27 cellular contexts compared by ENCODE assay signal in the genomic region with DNA sequence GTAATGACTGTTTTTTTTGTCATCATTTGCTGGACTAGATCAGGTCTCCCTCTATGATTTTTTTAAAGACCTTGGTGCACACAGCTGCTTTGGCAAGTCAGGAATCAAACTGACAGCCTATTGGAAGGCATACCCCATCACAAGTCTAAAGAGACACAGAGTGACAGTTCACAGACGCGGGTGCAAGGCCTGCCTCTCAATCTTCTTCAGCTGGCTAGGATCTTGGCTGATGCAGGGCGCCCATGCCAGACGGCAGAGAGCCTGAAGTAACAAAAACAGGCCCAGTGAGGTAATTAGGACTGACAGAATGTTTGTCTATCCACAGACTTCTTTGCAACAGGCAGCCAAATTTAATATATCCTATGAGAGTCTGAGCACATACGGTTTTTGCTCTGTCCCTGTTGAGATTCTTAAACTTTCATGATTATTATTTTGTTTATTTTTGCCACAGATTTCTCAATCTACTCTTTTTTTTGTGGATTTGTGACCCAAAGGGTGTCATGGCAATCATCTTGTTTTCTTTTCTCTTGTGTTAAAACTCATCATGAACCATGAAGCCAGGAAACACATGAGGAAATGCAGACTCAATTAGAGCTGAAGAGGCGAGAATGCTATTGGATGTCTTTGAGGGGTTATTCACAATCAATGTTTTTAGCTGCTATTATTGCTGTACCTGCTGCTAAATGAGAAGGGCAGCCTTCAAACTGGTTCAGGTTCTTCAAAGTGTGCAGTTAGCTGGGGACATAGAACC.
A peak's percentile ranks its signal among the peaks of the same experiment; 100 is the strongest.
DNase-seq lines count a peak whose midpoint lies in the region; ATAC-seq and TF ChIP-seq lines count a peak whose summit lies in the region.
"Had no signal": no experiment of that assay in that cellular context is flagged by ENCODE, and none has a peak within 500 bp of the region (broad histone marks: within the 10 kb centered on the region; RNA-seq: fewer than 3 reads in every experiment).

No MANE protein-coding gene starts in this region.

- H3K36me3 ChIP-seq in SK-N-SH (replicated peaks in 1 of 2; ENCODE audit: control insufficient read depth in 1 of 2, insufficient read depth in 2 of 2, low read length in 1 of 2) (no peaks in the 10 kb centered on the region), sigmoid colon (no peaks in the 10 kb centered on the region), mucosa of descending colon (ENCODE audit: low read depth) (no peaks in the 10 kb centered on the region)
- H3K36me3 ChIP-seq: brain microvascular endothelial cell, esophagus squamous epithelium had no signal

- CTCF ChIA-PET in SK-N-SH (lab: Yijun Ruan, JAX): interaction anchor here (1.1 to 1.3 kb wide), 2 partner anchors 10 to 11 kb away, joined by 3 read pairs; no protein-coding TSS in a partner anchor

- H3K9me2 ChIP-seq in SK-N-SH: no peaks in the 10 kb centered on the region

- H3K79me2 ChIP-seq in SK-N-SH (ENCODE audit: insufficient read depth): no peaks in the 10 kb centered on the region

- TF ChIP-seq EP300 in SK-N-SH (IDR thresholded peaks at IDR 0.05; ENCODE audit: borderline replicate concordance in 1 of 2, low read depth in 1 of 2, low read length in 1 of 2): peak; percentile 7 to 41; a peak in 2 of 4 replicates
- no peak for TF ChIP-seq EP300 in sigmoid colon (IDR thresholded peaks at IDR 0.05)

- H3K4me1 ChIP-seq in SK-N-SH (ENCODE audit: control insufficient read depth in 1 of 2, insufficient read depth in 2 of 2, low read depth in 1 of 2, low read length in 1 of 2): peaks cover 0 to 13% of the 10 kb centered on the region in 2 experiments; a peak in 2 of 4 replicates
- peaks cover 0 to 10% (median 0%) of the 10 kb centered on the region in 4 donors for H3K4me1 ChIP-seq in sigmoid colon
- no peaks in the 10 kb centered on the region for H3K4me1 ChIP-seq in mucosa of descending colon (ENCODE audit: low read depth)
- H3K4me1 ChIP-seq: esophagus squamous epithelium had no signal

- intact Hi-C loops in sigmoid colon (cut with DNase I): no loop called here
- intact Hi-C loops in mucosa of descending colon (cut with DNase I, micrococcal nuclease): no loop called here

- TF ChIP-seq CTCF in SK-N-SH (IDR thresholded peaks at IDR 0.05): no peak
- no peak for TF ChIP-seq CTCF in sigmoid colon (IDR thresholded peaks at IDR 0.05)
- TF ChIP-seq CTCF in mucosa of descending colon (IDR thresholded peaks at IDR 0.05): no peak

- no peak for TF ChIP-seq RAD21 in SK-N-SH (IDR thresholded peaks at IDR 0.05; ENCODE audit: low read length)

- H3K9ac ChIP-seq in SK-N-SH: no peak overlapping the region

- DNase-seq in NCI-H1436 (lab: John Stamatoyannopoulos, UW) (peak; percentile 29), SK-N-SH (peak; percentile 12), mucosa of gallbladder (ENCODE audit: low spot score) (peak; percentile 10), skeletal muscle cell (ENCODE audit: low read depth) (peak; percentile 25), sigmoid colon (no peak), mucosa of descending colon (no peak)
- DNase-seq: activated CD4-positive, alpha-beta memory T cell treated with anti-CD3 and anti-CD28 coated beads, Interleukin-2, amount 10 ng/mL, durations not matched to agents 7 days and 5 days; activated CD4-positive, CD25-positive, alpha-beta regulatory T cell; activated gamma-delta T cell treated with Interleukin-2 at 50 U/mL for 16 hours; activated T-cell treated with anti-CD3 and anti-CD28 coated beads for 4 hours; brain microvascular endothelial cell; CD8-positive, alpha-beta memory T cell; DND-41; effector memory CD8-positive, alpha-beta T cell; esophagus squamous epithelium; kidney glomerular epithelial cell; NCI-H1092; NCI-H2107; NCI-H524 treated with DMSO at 0.1 percent for 48 hours; RPMI8226; stimulated activated CD4-positive, alpha-beta T cell treated with anti-CD3 and anti-CD28 coated beads, Interleukin-4, amount 100 ng/mL, for 4 hours; stimulated activated naive CD8-positive, alpha-beta T cell treated with anti-CD3 and anti-CD28 coated beads, Interleukin-15, Interleukin-2, amounts not matched to agents 100 U/mL and 50 U/mL, for 24 hours; SW 1271 had no signal

- H3K27ac ChIP-seq in SK-N-SH (ENCODE audit: low read depth in 2 of 2, low read length in 1 of 2): peak overlapping the region in 1 of 2 experiments; percentile 87; a peak in 3 of 4 replicates
- H3K27ac ChIP-seq in sigmoid colon: no peak overlapping the region
- H3K27ac ChIP-seq: brain microvascular endothelial cell, esophagus squamous epithelium, HL-60 had no signal

- H3K27me3 ChIP-seq in SK-N-SH (ENCODE audit: insufficient read depth) (no peaks in the 10 kb centered on the region), sigmoid colon (no peaks in the 10 kb centered on the region)
- H3K27me3 ChIP-seq: brain microvascular endothelial cell, esophagus squamous epithelium had no signal

- peak overlapping the region; percentile 57; the same call in 1 of the 2 replicates for H2AFZ ChIP-seq in SK-N-SH (ENCODE audit: low read depth)

- no peaks in the 10 kb centered on the region for H3K9me3 ChIP-seq in SK-N-SH
- H3K9me3 ChIP-seq in sigmoid colon: no peaks in the 10 kb centered on the region
- H3K9me3 ChIP-seq in mucosa of descending colon: no peaks in the 10 kb centered on the region
- H3K9me3 ChIP-seq: esophagus squamous epithelium had no signal

- POLR2A ChIA-PET in SK-N-SH (lab: Yijun Ruan, JAX): no interaction called here

- no peaks in the 10 kb centered on the region for H3F3A ChIP-seq in SK-N-SH (replicated peaks; ENCODE audit: insufficient read depth)

- H4K20me1 ChIP-seq in SK-N-SH (ENCODE audit: insufficient read depth): no peaks in the 10 kb centered on the region

- H3K4me2 ChIP-seq in SK-N-SH: no peak overlapping the region

- H3K4me3 ChIP-seq in SK-N-SH (ENCODE audit: low read depth in 2 of 2, low read length in 1 of 2) (no peak overlapping the region), skeletal muscle cell (ENCODE audit: low read depth, low read length) (no peak overlapping the region), sigmoid colon (no peak overlapping the region), mucosa of descending colon (no peak overlapping the region)
- H3K4me3 ChIP-seq: esophagus squamous epithelium had no signal

- TF ChIP-seq POLR2A in sigmoid colon (IDR thresholded peaks at IDR 0.05): no peak

- ATAC-seq in mucosa of descending colon: no peak
- no peak for ATAC-seq in HG02759 (IDR thresholded peaks at IDR 0.05; ENCODE audit: unreplicated experiment)
- ATAC-seq: effector memory CD8-positive, alpha-beta T cell; HepG2; natural killer cell treated with Interleukin-12 subunit alpha and Interleukin-12 subunit beta and Interleukin-15 and Interleukin-18, amount 100 ng/mL, for 72 hours; stimulated activated naive CD8-positive, alpha-beta T cell treated with anti-CD3 and anti-CD28 coated beads, Interleukin-15, Interleukin-2, amounts not matched to agents 100 U/mL and 50 U/mL, for 24 hours had no signal

- WGBS in SK-N-SH (ENCODE audit: low lambda C conversion rate): 43% methylated on average over 6 of the region's 6 CpGs
- WGBS in sigmoid colon, 2 donors: 66 to 75% methylated on average over 6 of the region's 6 CpGs

TF ChIP-seq in SK-N-SH, 30 proteins besides CTCF, POLR2A, EP300 and RAD21:
- TF ChIP-seq TEAD4 (IDR thresholded peaks at IDR 0.05; ENCODE audit: borderline replicate concordance, insufficient read depth): no peak
- no peak for TF ChIP-seq MEF2A (IDR thresholded peaks at IDR 0.05; ENCODE audit: borderline replicate concordance, low read depth)
- peak; percentile 73 for TF ChIP-seq TCF12 (IDR thresholded peaks at IDR 0.05)
- TF ChIP-seq, protein P1, sequence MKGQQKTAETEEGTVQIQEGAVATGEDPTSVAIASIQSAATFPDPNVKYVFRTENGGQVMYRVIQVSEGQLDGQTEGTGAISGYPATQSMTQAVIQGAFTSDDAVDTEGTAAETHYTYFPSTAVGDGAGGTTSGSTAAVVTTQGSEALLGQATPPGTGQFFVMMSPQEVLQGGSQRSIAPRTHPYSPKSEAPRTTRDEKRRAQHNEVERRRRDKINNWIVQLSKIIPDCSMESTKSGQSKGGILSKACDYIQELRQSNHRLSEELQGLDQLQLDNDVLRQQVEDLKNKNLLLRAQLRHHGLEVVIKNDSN (IDR thresholded peaks at IDR 0.05; ENCODE audit: borderline replicate concordance, low read depth): no peak
- peak; percentile 69 for TF ChIP-seq PBX3 (IDR thresholded peaks at IDR 0.05)
- TF ChIP-seq ELF1 (IDR thresholded peaks at IDR 0.05): no peak
- no peak for TF ChIP-seq MXI1 (IDR thresholded peaks at IDR 0.05; ENCODE audit: low read depth, low read length)

Comparison
In these comparisons a context has a peak if more than half of its experiments do, and no peak if none do; other contexts are left out.
1. DNase-seq: peak in NCI-H1436 (single experiment), SK-N-SH (single experiment), mucosa of gallbladder (single experiment) and skeletal muscle cell (single experiment); none in sigmoid colon (single experiment) and mucosa of descending colon (0 of 3).